ENCODE assay signal across 18 cellular contexts in genomic region chrX:119922391-119922790, GRCh38. TPM values are rescaled to one million over a fixed set of nuclear protein-coding genes. Genes with fewer than 3 reads are reported as not detected.
"Had no signal": no experiment of that assay in that cellular context is flagged by ENCODE, and none has a peak within 500 bp of the region (broad histone marks: within the 10 kb centered on the region; RNA-seq: fewer than 3 reads in every experiment).

No MANE protein-coding gene starts in this region.

RNA-seq across cellular contexts. Expression of gene AKAP14, which starts 26.7 kb away (rescaled TPM):
- total RNA-seq: activated naive CD4-positive, alpha-beta T cell treated with anti-CD3 and anti-CD28 coated beads for 36 hours; activated naive CD8-positive, alpha-beta T cell treated with anti-CD3 and anti-CD28 coated beads for 36 hours; activated naive CD8-positive, alpha-beta T cell treated with anti-CD3 and anti-CD28 coated beads, Interleukin-2, amount 10 ng/mL, durations not matched to agents 7 days and 5 days; activated T-cell treated with anti-CD3 and anti-CD28 coated beads, Interleukin-2, amount 50 U/mL, for 4 hours; activated T-cell treated with anti-CD3 and anti-CD28 coated beads, Interleukin-2, amount 50 U/mL, for 72 hours; activated T-helper 1 cell treated with anti-CD3 and anti-CD28 coated beads, Interleukin-12 subunit alpha, Interleukin-12 subunit beta, Interleukin-2, Interleukin-4 antibody, amounts not matched to agents 30 ng/mL and 10 ng/mL and 1 ng/mL, durations not matched to agents 14 hours and 24 hours and 36 hours; activated T-helper 17 cell treated with anti-CD3 and anti-CD28 coated beads, Interleukin-2, amount 50 U/mL, for 72 hours; activated T-helper 2 cell treated with anti-CD3 and anti-CD28 coated beads, Interferon-gamma antibody, Interleukin-2, Interleukin-4, amounts not matched to agents 10 μg/mL and 5 μg/mL and 100 μg/mL, durations not matched to agents 14 hours and 24 hours and 36 hours; adrenal gland; aorta; ascending aorta; astrocyte; body of pancreas; breast epithelium; bronchial epithelial cell; cardiac muscle cell; cardiac septum had no signal
- polyA plus RNA-seq: adipose tissue, adrenal gland, aorta, cardiac muscle cell had no signal
